ENCODE assay signal across 8 cellular contexts in genomic region chr1:54287821-54288220, GRCh38.
DNase-seq lines count a peak whose midpoint lies in the region; TF ChIP-seq lines count a peak whose summit lies in the region.

No MANE protein-coding gene starts in this region.

- no peak overlapping the region for H3K4me2 ChIP-seq in mesenchymal stem cell (ENCODE audit: low read length, poor library complexity, severe bottlenecking)

- H3K4me1 ChIP-seq in mesenchymal stem cell (ENCODE audit: control insufficient read depth, insufficient read depth, low read depth, low read length) (peaks cover 14% of the 10 kb centered on the region), transverse colon (peaks cover 52 to 70% (median 63%) of the 10 kb centered on the region in 4 donors)

- H3K27me3 Mint-ChIP-seq in activated T-cell treated with anti-CD3 and anti-CD28 coated beads, Interleukin-2, amount 50 U/mL, for 24 hours = no peaks in the 10 kb centered on the region
- H3K27me3 Mint-ChIP-seq in brain = peaks cover 3% of the 10 kb centered on the region

- 72% methylated on average over 9 of the region's 9 CpGs for WGBS in mesenchymal stem cell
- 50 to 72% methylated on average over 3 to 9 of the region's 9 CpGs for WGBS in transverse colon (ENCODE audit: low coverage in 1 of 2), 2 donors

- H3K4me1 Mint-ChIP-seq in activated T-cell treated with anti-CD3 and anti-CD28 coated beads, Interleukin-2, amount 50 U/mL, for 24 hours (ENCODE audit: low read depth) = peaks cover 97% of the 10 kb centered on the region
- H3K4me1 Mint-ChIP-seq in brain = peaks cover 95% of the 10 kb centered on the region

- no peak for TF ChIP-seq POLR2A in transverse colon (IDR thresholded peaks at IDR 0.05)

- no peaks in the 10 kb centered on the region for H3K27me3 ChIP-seq in mesenchymal stem cell (ENCODE audit: control insufficient read depth in 1 of 2, insufficient read depth in 1 of 2, low read length in 2 of 2)
- H3K27me3 ChIP-seq in transverse colon = no peaks in the 10 kb centered on the region

- no peaks in the 10 kb centered on the region for H3K9me3 Mint-ChIP-seq in activated T-cell treated with anti-CD3 and anti-CD28 coated beads, Interleukin-2, amount 50 U/mL, for 24 hours
- no peaks in the 10 kb centered on the region for H3K9me3 Mint-ChIP-seq in brain

- H2BK12ac ChIP-seq in mesenchymal stem cell (ENCODE audit: low read length in 2 of 2) = peak overlapping the region; percentile 28 to 67

- peak overlapping the region; percentile 89 for H3K27ac Mint-ChIP-seq in activated T-cell treated with anti-CD3 and anti-CD28 coated beads, Interleukin-2, amount 50 U/mL, for 24 hours
- peak overlapping the region; percentile 63 to 96 (median 95) for H3K27ac Mint-ChIP-seq in brain

- H2AFZ ChIP-seq in mesenchymal stem cell (ENCODE audit: low read depth, low read length) = no peak overlapping the region

- peaks cover 45% of the 10 kb centered on the region for H3K79me1 ChIP-seq in mesenchymal stem cell (replicated peaks; ENCODE audit: low read length, poor library complexity, severe bottlenecking)

- no peaks in the 10 kb centered on the region for H3K36me3 Mint-ChIP-seq in activated T-cell treated with anti-CD3 and anti-CD28 coated beads, Interleukin-2, amount 50 U/mL, for 24 hours (ENCODE audit: low read depth)
- no peaks in the 10 kb centered on the region for H3K36me3 Mint-ChIP-seq in brain

- no peak overlapping the region for H3K27ac ChIP-seq in mesenchymal stem cell (ENCODE audit: low read length, poor library complexity, severe bottlenecking)
- peak overlapping the region; percentile 74 to 84 (median 80) for H3K27ac ChIP-seq in transverse colon

- H2BK120ac ChIP-seq in mesenchymal stem cell (ENCODE audit: low read depth, low read length) = no peak overlapping the region

- H3K36me3 ChIP-seq in mesenchymal stem cell (ENCODE audit: control insufficient read depth in 1 of 2, insufficient read depth in 2 of 2, low read depth in 1 of 2, low read length in 2 of 2) (peaks cover 0 to 3% of the 10 kb centered on the region in 2 experiments), transverse colon (no peaks in the 10 kb centered on the region)

- H3K9ac ChIP-seq in mesenchymal stem cell (ENCODE audit: low read length) = peak overlapping the region; percentile 85

- H4K91ac ChIP-seq in mesenchymal stem cell (ENCODE audit: low read length) = peak overlapping the region; percentile 43

- H2BK5ac ChIP-seq in mesenchymal stem cell (ENCODE audit: low read depth, low read length, poor library complexity, severe bottlenecking) = no peak overlapping the region

- H2BK15ac ChIP-seq in mesenchymal stem cell (ENCODE audit: low read depth, poor library complexity, severe bottlenecking) = peak overlapping the region; percentile 15

- no peak for TF ChIP-seq EP300 in transverse colon (IDR thresholded peaks at IDR 0.05; ENCODE audit: low read depth)

- H3K9me3 ChIP-seq in mesenchymal stem cell (ENCODE audit: control insufficient read depth, low read length) (no peaks in the 10 kb centered on the region), transverse colon (no peaks in the 10 kb centered on the region)

- peak overlapping the region in 1 of 2 experiments; percentile 73 for H3K18ac ChIP-seq in mesenchymal stem cell (ENCODE audit: low read depth in 1 of 2, low read length in 2 of 2)

- TF ChIP-seq CTCF in brain (conservative IDR thresholded peaks at IDR 0.05) (no peak), transverse colon (IDR thresholded peaks at IDR 0.05) (no peak)

- no peak overlapping the region for H2AK5ac ChIP-seq in mesenchymal stem cell (ENCODE audit: low read length, severe bottlenecking)

- no peak for DNase-seq in activated T-cell treated with anti-CD3 and anti-CD28 coated beads, Interleukin-2, amount 50 U/mL, for 24 hours
- no peak for DNase-seq in activated T-cell treated with anti-CD3 and anti-CD28 coated beads, Interleukin-2, amount 50 U/mL, for 1 hour
- DNase-seq in mesenchymal stem cell = peak; percentile 84
- no peak for DNase-seq in transverse colon
- DNase-seq in RPMI8226 = no peak
- no peak for DNase-seq in COLO668 (lab: John Stamatoyannopoulos, UW; ENCODE audit: unreplicated experiment)
- DNase-seq in NCI-H1436 treated with DMSO at 0.1 percent for 48 hours (lab: John Stamatoyannopoulos, UW) = no peak

- intact Hi-C loops in transverse colon (cut with DNase I; ENCODE audit: low total_unique reads) = no loop called here

- H3K23ac ChIP-seq in mesenchymal stem cell (ENCODE audit: low read length in 2 of 2) = no peak overlapping the region

- no peak overlapping the region for H3K14ac ChIP-seq in mesenchymal stem cell (ENCODE audit: low read length in 2 of 2)

- no peak overlapping the region for H4K8ac ChIP-seq in mesenchymal stem cell (ENCODE audit: low read length)

- peak overlapping the region; percentile 37 for H3K4me3 Mint-ChIP-seq in activated T-cell treated with anti-CD3 and anti-CD28 coated beads, Interleukin-2, amount 50 U/mL, for 24 hours
- H3K4me3 Mint-ChIP-seq in brain = peak overlapping the region; percentile 18 to 74 (median 63)

- H3K4me3 ChIP-seq in mesenchymal stem cell (ENCODE audit: insufficient read depth in 1 of 2, low read depth in 1 of 2, low read length in 2 of 2) = peak overlapping the region in 1 of 2 experiments; percentile 16
- no peak overlapping the region for H3K4me3 ChIP-seq in transverse colon

- H3K4ac ChIP-seq in mesenchymal stem cell (ENCODE audit: low read depth in 1 of 2, low read length in 2 of 2) = peak overlapping the region in 1 of 2 experiments; percentile 35

- in situ Hi-C loops in transverse colon (cut with MboI; ENCODE audit: low pct_ligation_motif_present in 1 of 4, low pct_unique_long_range_greater_than_20kb in 1 of 4, low sequenced_read_pairs in 3 of 4) = no loop called here
